8 cellular contexts compared by ENCODE assay signal in genomic region chr2:221554769-221555510, GRCh38. TPM values are rescaled to one million over a fixed set of nuclear protein-coding genes. Genes with fewer than 3 reads are reported as not detected.
A peak's percentile ranks its signal among the peaks of the same experiment; 100 is the strongest.
DNase-seq lines count a peak whose midpoint lies in the region; ATAC-seq and TF ChIP-seq lines count a peak whose summit lies in the region.

No MANE protein-coding gene starts in this region.

- no CpG with 5 or more reads among the region's 4 CpGs for WGBS in H9 (ENCODE audit: extremely low coverage, insufficient read length, low lambda C conversion rate)

- peaks cover 14% of the 10 kb centered on the region for H3K27me3 Mint-ChIP-seq in H9 (ENCODE audit: low read depth)

- no peak overlapping the region for H2AK5ac ChIP-seq in H9 (ENCODE audit: insufficient read length, low read length)

- no peaks in the 10 kb centered on the region for H3K9me3 ChIP-seq in H9 (ENCODE audit: control insufficient read depth, low read depth, low read length)

- H3K79me1 ChIP-seq in H9 (ENCODE audit: insufficient read depth, low read depth, low read length, poor library complexity, severe bottlenecking): no peaks in the 10 kb centered on the region

- H3K4me1 Mint-ChIP-seq in H9: peaks cover 43 to 51% of the 10 kb centered on the region in 2 experiments

- H3K79me2 ChIP-seq in H9 (ENCODE audit: insufficient read depth, low read length): no peaks in the 10 kb centered on the region

- no peaks in the 10 kb centered on the region for H3K9me3 Mint-ChIP-seq in H9

- no peak overlapping the region for H3K23ac ChIP-seq in H9 (ENCODE audit: insufficient read length, low read depth, low read length)

- H3K36me3 Mint-ChIP-seq in H9 (ENCODE audit: insufficient read depth in 1 of 3, low read depth in 3 of 3): no peaks in the 10 kb centered on the region

- peak; percentile 48 to 67 for ATAC-seq in activated CD4-positive, CD25-positive, alpha-beta regulatory T cell treated with anti-CD3 and anti-CD28 coated beads, Interleukin-2, amount 50 U/mL, for 24 hours

- no peak overlapping the region for H3K9ac ChIP-seq in H9 (ENCODE audit: extremely low read depth, insufficient read length, low read length)

- H2BK5ac ChIP-seq in H9 (ENCODE audit: insufficient read length, low read length): no peak overlapping the region

- H4K91ac ChIP-seq in H9 (ENCODE audit: insufficient read length, low read depth, low read length): no peak overlapping the region

- no peak overlapping the region for H3K18ac ChIP-seq in H9 (ENCODE audit: insufficient read length, low read depth, low read length)

- H3K23me2 ChIP-seq in H9 (ENCODE audit: insufficient read length, low read depth, low read length, poor library complexity, severe bottlenecking): no peaks in the 10 kb centered on the region

- H2BK15ac ChIP-seq in H9 (ENCODE audit: low read depth, low read length): no peak overlapping the region

- H2BK120ac ChIP-seq in H9 (ENCODE audit: low read depth, low read length, poor library complexity, severe bottlenecking): no peak overlapping the region

- H2BK12ac ChIP-seq in H9 (ENCODE audit: insufficient read length, low read depth, low read length): no peak overlapping the region

- H3K14ac ChIP-seq in H9 (ENCODE audit: insufficient read depth, low read length): no peak overlapping the region

- H4K8ac ChIP-seq in H9 (replicated peaks; ENCODE audit: insufficient read length, low read depth, low read length): no peak overlapping the region

- peak overlapping the region in 2 of 3 experiments; percentile 49 to 88; a peak in 3 of 7 replicates for H3K27ac Mint-ChIP-seq in H9

- H2AFZ ChIP-seq in H9 (ENCODE audit: low read length): no peak overlapping the region

- H3K4me2 ChIP-seq in H9 (ENCODE audit: insufficient read depth, insufficient read length, low read length): peak overlapping the region; percentile 17

- H3K27ac ChIP-seq in H9 (ENCODE audit: insufficient read length, low read depth, low read length): no peak overlapping the region

- H3K27me3 ChIP-seq in H9 (ENCODE audit: insufficient read depth, low read length): no peaks in the 10 kb centered on the region

- peak overlapping the region in 1 of 2 experiments; percentile 54; a peak in 3 of 5 replicates for H3K4me3 Mint-ChIP-seq in H9

- no peak for TF ChIP-seq CTCF in H9 (conservative IDR thresholded peaks at IDR 0.05)

- peaks cover 7% of the 10 kb centered on the region; the same call in 1 of the 2 replicates for H3K4me1 ChIP-seq in H9 (ENCODE audit: insufficient read depth, low read length)

- H3K56ac ChIP-seq in H9 (ENCODE audit: insufficient read length, low read depth, low read length): no peak overlapping the region

- no peak overlapping the region for H4K5ac ChIP-seq in H9 (ENCODE audit: insufficient read length, low read depth, low read length)

- H4K20me1 ChIP-seq in H9 (ENCODE audit: control insufficient read depth, insufficient read depth, insufficient read length): no peaks in the 10 kb centered on the region

- H2BK20ac ChIP-seq in H9 (ENCODE audit: low read depth, low read length, poor library complexity, severe bottlenecking): no peak overlapping the region

- no peak for DNase-seq in activated CD4-positive, CD25-positive, alpha-beta regulatory T cell treated with anti-CD3 and anti-CD28 coated beads, Interleukin-2, amount 50 U/mL, for 72 hours
- DNase-seq in H9 (peak; percentile 53), NCI-H1436 (lab: John Stamatoyannopoulos, UW) (peak; percentile 7), myocyte (ENCODE audit: low read depth) (peak; percentile 60), ecto neural progenitor cell (ENCODE audit: low spot score) (no peak), anterior cingulate cortex (lab: John Stamatoyannopoulos, UW) (no peak)
- DNase-seq in activated CD8-positive, alpha-beta memory T cell treated with anti-CD3 and anti-CD28 coated beads for 24 hours: no peak

- no peak overlapping the region for H3T11ph ChIP-seq in H9 (ENCODE audit: low read length)

- H3K4ac ChIP-seq in H9 (ENCODE audit: low read depth, low read length): no peak overlapping the region

RNA-seq across cellular contexts. Expression of gene EPHA4, which starts 17.2 kb away (rescaled TPM):
- 20.6 and 25.1 TPM in 2 replicates for total RNA-seq in H9 (2021)
- total RNA-seq in myocyte: 10.1 and 12.9 TPM in 2 replicates
- polyA plus RNA-seq in myocyte (2012): 11.3 TPM

Comparison
In these comparisons a context has a peak if more than half of its experiments do, and no peak if none do; other contexts are left out.
1. DNase-seq: peak in H9 (single experiment), NCI-H1436 (single experiment) and myocyte (single experiment); none in activated CD4-positive, CD25-positive, alpha-beta regulatory T cell treated with anti-CD3 and anti-CD28 coated beads, Interleukin-2, amount 50 U/mL, for 72 hours (single experiment), ecto neural progenitor cell (single experiment), anterior cingulate cortex (0 of 58) and activated CD8-positive, alpha-beta memory T cell treated with anti-CD3 and anti-CD28 coated beads for 24 hours (single experiment).